ENCODE assay signal across 1 cellular context in the genomic region with DNA sequence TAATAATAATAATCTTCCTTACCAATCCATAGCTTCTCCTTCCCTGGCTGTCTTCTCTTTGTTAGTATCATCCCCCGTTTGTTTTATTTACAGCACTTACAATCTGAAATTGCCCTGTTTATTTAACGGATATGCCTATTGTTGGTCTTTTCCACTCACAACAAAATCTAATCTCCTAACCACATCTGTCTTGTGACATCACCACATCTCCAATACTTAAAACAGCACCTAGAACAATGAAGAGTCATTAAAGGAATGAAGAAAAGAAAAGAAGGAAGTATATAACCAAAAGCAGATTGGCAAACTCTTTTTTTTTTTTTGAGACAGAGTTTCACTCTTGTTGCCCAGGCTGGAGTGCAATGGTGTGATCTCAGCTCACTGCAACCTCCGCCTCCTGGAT.
TF ChIP-seq lines count a peak whose summit lies in the region.

No MANE protein-coding gene starts in this region.

TF ChIP-seq in SK-N-SH, 30 proteins besides CTCF, POLR2A, EP300 and RAD21 (continued from another document):
- TF ChIP-seq POLR2AphosphoS5 (IDR thresholded peaks at IDR 0.05; ENCODE audit: low read depth, low read length) (no peak), MXI1 (IDR thresholded peaks at IDR 0.05; ENCODE audit: low read depth, low read length) (no peak), TCF12 (IDR thresholded peaks at IDR 0.05) (no peak), RCOR1 (IDR thresholded peaks at IDR 0.05; ENCODE audit: low read length) (no peak), JUND (IDR thresholded peaks at IDR 0.05) (no peak)
